Comparison of ENCODE assay signal across 8 cellular contexts in the genomic region with DNA sequence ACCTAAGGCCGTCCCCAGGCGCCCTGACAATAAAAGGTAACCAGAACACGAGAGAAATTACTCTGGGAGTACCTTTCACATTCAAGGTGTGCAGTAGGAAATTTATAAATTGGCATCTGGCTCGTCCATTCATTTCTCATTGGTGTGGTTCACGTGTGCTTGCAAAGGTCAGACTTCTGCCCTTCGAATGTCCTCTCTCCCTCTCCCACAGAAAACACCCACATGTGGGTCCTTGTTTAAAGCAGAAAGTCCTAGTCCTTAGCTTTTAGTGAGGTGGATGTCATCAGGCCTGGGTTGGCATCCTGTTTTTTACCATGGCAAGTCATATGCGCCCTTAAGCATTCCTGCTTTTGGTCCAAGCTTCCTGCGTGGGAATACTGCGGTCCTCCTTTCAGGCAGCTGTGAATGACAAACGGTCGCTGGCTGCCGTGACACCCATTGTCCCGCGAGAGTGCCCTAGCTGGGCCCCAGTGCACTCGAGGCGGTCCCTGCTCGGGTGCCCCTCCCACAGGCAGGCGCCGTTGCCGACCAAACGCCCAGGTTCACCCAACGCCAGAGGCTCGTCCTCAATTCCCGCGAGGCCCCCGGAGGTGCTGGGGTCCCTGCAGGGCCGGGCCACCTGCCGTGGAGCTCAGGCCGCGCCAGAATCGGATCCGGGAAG. TPM values are rescaled to one million over a fixed set of nuclear protein-coding genes. Genes with fewer than 3 reads are reported as not detected.
DNase-seq lines count a peak whose midpoint lies in the region; ATAC-seq and TF ChIP-seq lines count a peak whose summit lies in the region.

Gene NUDT19 (plus strand): TSS at position 531 of the 661 bp plus-strand sequence. CDS start 140 bp downstream, outside the sequence.

- no peaks in the 10 kb centered on the region for H3K9me2 ChIP-seq in neural cell (ENCODE audit: insufficient read depth, low read length)

- DNase-seq in EH (ENCODE audit: low read depth) (peak; percentile 92), RPMI8226 (peak; percentile 87), fibroblast of the aortic adventitia (ENCODE audit: low read depth) (peak; percentile 70), stromal cell of bone marrow (ENCODE audit: low read depth) (peak; percentile 60)
- DNase-seq in activated T-helper 9 cell treated with anti-CD3 and anti-CD28 coated beads, Interleukin-2, amount 50 U/mL, for 16 hours (ENCODE audit: low read depth), result peak; percentile 66

- peaks cover 15% of the 10 kb centered on the region for H3K36me3 ChIP-seq in KOPT-K1 (ENCODE audit: insufficient read depth, low read length)
- H3K36me3 ChIP-seq in neural cell (ENCODE audit: insufficient read depth, low read length), result no peaks in the 10 kb centered on the region

- no peaks in the 10 kb centered on the region for H3K27me3 ChIP-seq in neural cell (ENCODE audit: insufficient read depth, low read depth, low read length)

- H3F3A ChIP-seq in neural cell (ENCODE audit: insufficient read depth, low read length, poor library complexity, severe bottlenecking), result no peaks in the 10 kb centered on the region

- H3K9ac ChIP-seq in neural cell (ENCODE audit: low read length), result peak within 1 kb of the TSS; percentile 56

- no peaks in the 10 kb centered on the region for H3K79me2 ChIP-seq in neural cell (replicated peaks; ENCODE audit: insufficient read depth, low read length)

- no peak for TF ChIP-seq EP300 in neural cell (conservative IDR thresholded peaks at IDR 0.05; ENCODE audit: poor library complexity, severe bottlenecking)

- no peak within 1 kb of the TSS for H2AFZ ChIP-seq in neural cell (ENCODE audit: low read depth, low read length)

- TF ChIP-seq RAD21 in neural cell (conservative IDR thresholded peaks at IDR 0.05), result no peak

- ATAC-seq in GM21825 (IDR thresholded peaks at IDR 0.05; ENCODE audit: unreplicated experiment), result peak; percentile 84

- H4K20me1 ChIP-seq in neural cell (ENCODE audit: insufficient read depth), result no peaks in the 10 kb centered on the region

- no peak within 1 kb of the TSS for H3K4me2 ChIP-seq in neural cell (ENCODE audit: low read length)

- TF ChIP-seq CTCF in fibroblast of the aortic adventitia (IDR thresholded peaks at IDR 0.05; ENCODE audit: insufficient read depth, low read length) (no peak), neural cell (IDR thresholded peaks at IDR 0.05; ENCODE audit: poor library complexity, severe bottlenecking) (no peak)

- H3K4me3 ChIP-seq in fibroblast of the aortic adventitia (ENCODE audit: low read depth, low read length), result peak within 1 kb of the TSS; percentile 78
- H3K4me3 ChIP-seq in neural cell (ENCODE audit: low read length), result peak within 1 kb of the TSS; percentile 61

- H3K27ac ChIP-seq in KOPT-K1 (ENCODE audit: low read depth, low read length, poor library complexity, severe bottlenecking) (peak within 1 kb of the TSS; percentile 77), neural cell (ENCODE audit: low read length) (peak within 1 kb of the TSS; percentile 0)

- H3K9me3 ChIP-seq in KOPT-K1 (ENCODE audit: insufficient read depth, low read length, poor library complexity, severe bottlenecking) (peaks cover 8% of the 10 kb centered on the region), neural cell (ENCODE audit: low read length) (no peaks in the 10 kb centered on the region)

TF ChIP-seq in neural cell, 6 proteins besides CTCF, POLR2A, EP300 and RAD21:
- TF ChIP-seq EZH2 (IDR thresholded peaks at IDR 0.05; ENCODE audit: borderline replicate concordance, insufficient read depth, low read length, poor library complexity, severe bottlenecking), result no peak
- no peak for TF ChIP-seq SMC3 (conservative IDR thresholded peaks at IDR 0.05; ENCODE audit: poor library complexity)
- TF ChIP-seq POLR2AphosphoS5 (IDR thresholded peaks at IDR 0.05), result no peak
- TF ChIP-seq, protein P1, sequence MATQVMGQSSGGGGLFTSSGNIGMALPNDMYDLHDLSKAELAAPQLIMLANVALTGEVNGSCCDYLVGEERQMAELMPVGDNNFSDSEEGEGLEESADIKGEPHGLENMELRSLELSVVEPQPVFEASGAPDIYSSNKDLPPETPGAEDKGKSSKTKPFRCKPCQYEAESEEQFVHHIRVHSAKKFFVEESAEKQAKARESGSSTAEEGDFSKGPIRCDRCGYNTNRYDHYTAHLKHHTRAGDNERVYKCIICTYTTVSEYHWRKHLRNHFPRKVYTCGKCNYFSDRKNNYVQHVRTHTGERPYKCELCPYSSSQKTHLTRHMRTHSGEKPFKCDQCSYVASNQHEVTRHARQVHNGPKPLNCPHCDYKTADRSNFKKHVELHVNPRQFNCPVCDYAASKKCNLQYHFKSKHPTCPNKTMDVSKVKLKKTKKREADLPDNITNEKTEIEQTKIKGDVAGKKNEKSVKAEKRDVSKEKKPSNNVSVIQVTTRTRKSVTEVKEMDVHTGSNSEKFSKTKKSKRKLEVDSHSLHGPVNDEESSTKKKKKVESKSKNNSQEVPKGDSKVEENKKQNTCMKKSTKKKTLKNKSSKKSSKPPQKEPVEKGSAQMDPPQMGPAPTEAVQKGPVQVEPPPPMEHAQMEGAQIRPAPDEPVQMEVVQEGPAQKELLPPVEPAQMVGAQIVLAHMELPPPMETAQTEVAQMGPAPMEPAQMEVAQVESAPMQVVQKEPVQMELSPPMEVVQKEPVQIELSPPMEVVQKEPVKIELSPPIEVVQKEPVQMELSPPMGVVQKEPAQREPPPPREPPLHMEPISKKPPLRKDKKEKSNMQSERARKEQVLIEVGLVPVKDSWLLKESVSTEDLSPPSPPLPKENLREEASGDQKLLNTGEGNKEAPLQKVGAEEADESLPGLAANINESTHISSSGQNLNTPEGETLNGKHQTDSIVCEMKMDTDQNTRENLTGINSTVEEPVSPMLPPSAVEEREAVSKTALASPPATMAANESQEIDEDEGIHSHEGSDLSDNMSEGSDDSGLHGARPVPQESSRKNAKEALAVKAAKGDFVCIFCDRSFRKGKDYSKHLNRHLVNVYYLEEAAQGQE (IDR thresholded peaks at IDR 0.05; ENCODE audit: borderline replicate concordance), result no peak
- no peak for TF ChIP-seq TAF1 (IDR thresholded peaks at IDR 0.05; ENCODE audit: low read depth)
- no peak for TF ChIP-seq MXI1 (conservative IDR thresholded peaks at IDR 0.05; ENCODE audit: poor library complexity, severe bottlenecking)

RNA-seq across cellular contexts. Expression of gene NUDT19, which starts in this region (rescaled TPM):
- 3.5 and 10.2 TPM in 2 replicates for total RNA-seq in fibroblast of the aortic adventitia (ENCODE audit: low replicate concordance)
- 0.84 and 1.2 TPM in 2 replicates for polyA plus RNA-seq in neural cell
- polyA minus RNA-seq in neural cell, result 1.5 TPM in 2 replicates

Comparison
In these comparisons a context has a peak if more than half of its experiments do, and no peak if none do; other contexts are left out.
1. Peak in every context shown above with its lines: DNase-seq, ATAC-seq, H3K4me3 ChIP-seq and H3K27ac ChIP-seq.